ENCODE assay signal across 15 cellular contexts in the genomic region with DNA sequence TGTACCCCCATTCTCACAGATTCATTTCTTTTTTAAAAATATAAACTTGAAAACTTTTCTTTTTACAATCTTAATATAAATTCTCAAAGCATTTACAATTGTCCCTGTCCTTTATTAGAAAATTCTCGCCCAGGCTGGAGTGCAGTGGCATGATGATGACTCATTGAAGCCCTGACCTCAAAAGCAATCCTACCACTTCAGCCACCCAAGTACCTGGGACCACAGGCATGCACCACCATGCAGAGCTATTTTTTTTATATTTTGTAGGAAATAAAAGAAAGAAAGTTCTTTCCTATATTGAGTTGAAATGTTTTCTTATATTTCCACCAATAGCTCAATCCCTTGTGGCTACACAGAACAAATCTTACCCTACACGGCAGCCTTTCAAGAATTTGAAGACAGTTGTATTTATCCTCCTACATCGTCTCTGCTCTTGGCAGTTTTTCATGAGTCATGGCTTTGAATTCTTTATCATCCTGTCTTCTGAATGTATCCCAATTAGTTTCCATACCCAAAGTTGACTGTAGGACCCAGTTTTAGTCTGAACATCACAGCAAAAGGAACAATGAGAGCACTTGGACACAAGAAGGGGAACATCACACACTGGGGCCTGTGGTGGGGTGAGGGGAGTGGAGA. TPM values are rescaled to one million over a fixed set of nuclear protein-coding genes. Genes with fewer than 3 reads are reported as not detected.
DNase-seq lines count a peak whose midpoint lies in the region; ATAC-seq and TF ChIP-seq lines count a peak whose summit lies in the region.
"Had no signal": no experiment of that assay in that cellular context is flagged by ENCODE, and none has a peak within 500 bp of the region (broad histone marks: within the 10 kb centered on the region; RNA-seq: fewer than 3 reads in every experiment).

No MANE protein-coding gene starts in this region.

- no peak overlapping the region for H2AFZ ChIP-seq in PC-9
- H2AFZ ChIP-seq in trophoblast cell (ENCODE audit: insufficient read depth, low read length, poor library complexity), result no peak overlapping the region

- POLR2A ChIA-PET in PC-9 (lab: Charles Lee; ENCODE audit: unreplicated experiment), result interaction anchor here (0.5 to 0.6 kb wide), 2 partner anchors 35 to 36 kb away, joined by 3 to 4 read pairs; no protein-coding TSS in a partner anchor

- no peak for TF ChIP-seq CTCF in PC-9 (conservative IDR thresholded peaks at IDR 0.05)
- TF ChIP-seq CTCF in epithelial cell of esophagus (IDR thresholded peaks at IDR 0.05; ENCODE audit: insufficient read depth, low read depth, low read length, missing control alignments), result no peak

- H3K18ac ChIP-seq in trophoblast cell (ENCODE audit: low read length), result no peak overlapping the region

- H4K12ac ChIP-seq in trophoblast cell (ENCODE audit: low read depth, low read length), result no peak overlapping the region

- H3K27ac ChIP-seq in PC-9 (peak overlapping the region; percentile 43), trophoblast cell (ENCODE audit: low read depth, low read length) (peak overlapping the region; percentile 7)
- H3K27ac ChIP-seq: RWPE1 had no signal

- no peaks in the 10 kb centered on the region; the same call in 1 of the 2 replicates for H3K9me2 ChIP-seq in PC-9 (ENCODE audit: insufficient read depth)

- intact Hi-C loops in PC-9 (cut with micrococcal nuclease; ENCODE audit: unreplicated experiment), result loop anchor here (5.0 to 10.0 kb wide), 2 partner anchors 140 to 168 kb away; no protein-coding TSS in a partner anchor

- H3K9me3 ChIP-seq in PC-9 (ENCODE audit: insufficient read depth, low read depth) (no peaks in the 10 kb centered on the region; the same call in 1 of the 2 replicates), trophoblast cell (ENCODE audit: insufficient read depth, low read depth, low read length) (no peaks in the 10 kb centered on the region)
- H3K9me3 ChIP-seq: mucosa of descending colon had no signal

- ATAC-seq in GM21447 (IDR thresholded peaks at IDR 0.05; ENCODE audit: unreplicated experiment), result no peak
- ATAC-seq: mucosa of descending colon had no signal

- H3K36me3 ChIP-seq in PC-9 (ENCODE audit: low read depth), result no peaks in the 10 kb centered on the region
- H3K36me3 ChIP-seq in trophoblast cell (ENCODE audit: control insufficient read depth in 1 of 2, insufficient read depth in 2 of 2, low read length in 2 of 2), result no peaks in the 10 kb centered on the region

- H4K91ac ChIP-seq in trophoblast cell (ENCODE audit: low read depth, low read length), result no peak overlapping the region

- no peak overlapping the region for H2AK5ac ChIP-seq in trophoblast cell (ENCODE audit: low read length)

- H4K8ac ChIP-seq in trophoblast cell (ENCODE audit: low read depth, low read length), result no peak overlapping the region

- H3K4me2 ChIP-seq in PC-9 (no peak overlapping the region), trophoblast cell (ENCODE audit: low read length) (no peak overlapping the region)

- H2BK12ac ChIP-seq in trophoblast cell (ENCODE audit: low read length), result no peak overlapping the region

- H3K14ac ChIP-seq in trophoblast cell (ENCODE audit: low read length), result no peak overlapping the region

- H3K23ac ChIP-seq in trophoblast cell (ENCODE audit: low read length), result no peak overlapping the region

- no TSS peak for BruUV-seq in PC-9 (replicated peaks; lab: Mats Ljungman, UMichigan)

- WGBS in trophoblast cell (ENCODE audit: extremely low coverage, insufficient coverage, insufficient read length), result no CpG with 5 or more reads among the region's 3 CpGs

- H3K4me3 ChIP-seq in PC-9, result no peak overlapping the region
- no peak overlapping the region for H3K4me3 ChIP-seq in epithelial cell of esophagus (ENCODE audit: low read length)
- H3K4me3 ChIP-seq in trophoblast cell (ENCODE audit: low read depth, low read length), result no peak overlapping the region
- H3K4me3 ChIP-seq: mucosa of descending colon had no signal

- DNase-seq in EL, result peak; percentile 49
- DNase-seq in PC-9, result peak; percentile 48 to 61
- DNase-seq in epithelial cell of esophagus (ENCODE audit: low read depth), result peak; percentile 52
- DNase-seq in trophoblast cell, result peak in 1 of 2 donors; percentile 65
- no peak for DNase-seq in MV-4-11 (lab: John Stamatoyannopoulos, UW)
- no peak for DNase-seq in AG08395 (ENCODE audit: low spot score)
- DNase-seq in globus pallidus (ENCODE audit: low spot score), result no peak
- DNase-seq: activated naive CD4-positive, alpha-beta T cell treated with anti-CD3 and anti-CD28 coated beads for 36 hours; C1 segment of cervical spinal cord; mucosa of descending colon; NCI-H1436 treated with DMSO at 0.1 percent for 48 hours; NCI-H524; retina had no signal

- H3K79me2 ChIP-seq in PC-9 (ENCODE audit: low read depth) (no peaks in the 10 kb centered on the region), trophoblast cell (ENCODE audit: control insufficient read depth, insufficient read depth, low read length, poor library complexity) (no peaks in the 10 kb centered on the region)

- H3K4me1 ChIP-seq in PC-9 (replicated peaks; ENCODE audit: insufficient read depth) (peaks cover 28% of the 10 kb centered on the region), trophoblast cell (ENCODE audit: control insufficient read depth in 1 of 2, insufficient read depth in 2 of 2, low read length in 2 of 2) (peaks cover 4 to 5% of the 10 kb centered on the region in 2 experiments)

- no peak overlapping the region for H3K9ac ChIP-seq in trophoblast cell (ENCODE audit: low read length)

- H3K79me1 ChIP-seq in trophoblast cell (ENCODE audit: low read length), result peaks cover 4% of the 10 kb centered on the region

- CTCF ChIA-PET in PC-9 (lab: Charles Lee), result interaction anchor here (0.6 kb wide), 1 partner anchor 19 kb away, joined by 3 read pairs; no protein-coding TSS in a partner anchor

- no peaks in the 10 kb centered on the region for H4K20me1 ChIP-seq in PC-9 (ENCODE audit: insufficient read depth)

- no peak overlapping the region for H2BK5ac ChIP-seq in trophoblast cell (ENCODE audit: low read depth, low read length, poor library complexity)

- H3F3A ChIP-seq in PC-9 (ENCODE audit: insufficient read depth, low read depth), result peaks cover 5% of the 10 kb centered on the region; the same call in 1 of the 2 replicates

- no peak overlapping the region for H2BK120ac ChIP-seq in trophoblast cell (ENCODE audit: insufficient read depth, low read length, poor library complexity)

- H3K27me3 ChIP-seq in PC-9 (ENCODE audit: insufficient read depth, low read depth), result no peaks in the 10 kb centered on the region
- no peaks in the 10 kb centered on the region for H3K27me3 ChIP-seq in trophoblast cell (ENCODE audit: insufficient read depth, low read length)

- no peak overlapping the region for H3K4ac ChIP-seq in trophoblast cell (ENCODE audit: low read depth, low read length)

RNA-seq across cellular contexts. Expression of a gene that starts 52.4 kb away (rescaled TPM):
- 1.2 and 1.5 TPM in 2 replicates for total RNA-seq in PC-9 (2021)
- 1.1 and 1.4 TPM in 2 replicates for polyA plus RNA-seq in trophoblast cell (2013)
- total RNA-seq: activated naive CD4-positive, alpha-beta T cell treated with anti-CD3 and anti-CD28 coated beads for 36 hours had no signal

Comparison
In these comparisons a context has a peak if more than half of its experiments do, and no peak if none do; other contexts are left out.
1. DNase-seq: peak in EL (single experiment), PC-9 (2 of 2) and epithelial cell of esophagus (single experiment); none in MV-4-11 (single experiment), AG08395 (single experiment) and globus pallidus (single experiment).